ENCODE assay signal across 2 cellular contexts in genomic region chr5:91155238-91155637, GRCh38.
TF ChIP-seq lines count a peak whose summit lies in the region.

No MANE protein-coding gene starts in this region.

TF ChIP-seq in GM23338, 12 proteins besides CTCF, POLR2A, EP300 and RAD21 (continued from another document):
- TF ChIP-seq, protein P1, sequence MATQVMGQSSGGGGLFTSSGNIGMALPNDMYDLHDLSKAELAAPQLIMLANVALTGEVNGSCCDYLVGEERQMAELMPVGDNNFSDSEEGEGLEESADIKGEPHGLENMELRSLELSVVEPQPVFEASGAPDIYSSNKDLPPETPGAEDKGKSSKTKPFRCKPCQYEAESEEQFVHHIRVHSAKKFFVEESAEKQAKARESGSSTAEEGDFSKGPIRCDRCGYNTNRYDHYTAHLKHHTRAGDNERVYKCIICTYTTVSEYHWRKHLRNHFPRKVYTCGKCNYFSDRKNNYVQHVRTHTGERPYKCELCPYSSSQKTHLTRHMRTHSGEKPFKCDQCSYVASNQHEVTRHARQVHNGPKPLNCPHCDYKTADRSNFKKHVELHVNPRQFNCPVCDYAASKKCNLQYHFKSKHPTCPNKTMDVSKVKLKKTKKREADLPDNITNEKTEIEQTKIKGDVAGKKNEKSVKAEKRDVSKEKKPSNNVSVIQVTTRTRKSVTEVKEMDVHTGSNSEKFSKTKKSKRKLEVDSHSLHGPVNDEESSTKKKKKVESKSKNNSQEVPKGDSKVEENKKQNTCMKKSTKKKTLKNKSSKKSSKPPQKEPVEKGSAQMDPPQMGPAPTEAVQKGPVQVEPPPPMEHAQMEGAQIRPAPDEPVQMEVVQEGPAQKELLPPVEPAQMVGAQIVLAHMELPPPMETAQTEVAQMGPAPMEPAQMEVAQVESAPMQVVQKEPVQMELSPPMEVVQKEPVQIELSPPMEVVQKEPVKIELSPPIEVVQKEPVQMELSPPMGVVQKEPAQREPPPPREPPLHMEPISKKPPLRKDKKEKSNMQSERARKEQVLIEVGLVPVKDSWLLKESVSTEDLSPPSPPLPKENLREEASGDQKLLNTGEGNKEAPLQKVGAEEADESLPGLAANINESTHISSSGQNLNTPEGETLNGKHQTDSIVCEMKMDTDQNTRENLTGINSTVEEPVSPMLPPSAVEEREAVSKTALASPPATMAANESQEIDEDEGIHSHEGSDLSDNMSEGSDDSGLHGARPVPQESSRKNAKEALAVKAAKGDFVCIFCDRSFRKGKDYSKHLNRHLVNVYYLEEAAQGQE (IDR thresholded peaks at IDR 0.05; ENCODE audit: unreplicated experiment), result no peak
- TF ChIP-seq STAT1 (IDR thresholded peaks at IDR 0.05; ENCODE audit: unreplicated experiment) (no peak), ZNF331 (CRISPR knock-in tag; IDR thresholded peaks at IDR 0.05; ENCODE audit: low read depth) (no peak), CREB1 (CRISPR knock-in tag; IDR thresholded peaks at IDR 0.05; ENCODE audit: low read depth) (no peak), ZNF114 (CRISPR knock-in tag; IDR thresholded peaks at IDR 0.05) (no peak), EZH2 (IDR thresholded peaks at IDR 0.05; ENCODE audit: low read depth, unreplicated experiment) (no peak), NANOG (IDR thresholded peaks at IDR 0.05; ENCODE audit: borderline replicate concordance) (no peak), ETS1 (IDR thresholded peaks at IDR 0.05) (no peak), EZH2phosphoT487 (IDR thresholded peaks at IDR 0.05; ENCODE audit: unreplicated experiment) (no peak), JUNB (IDR thresholded peaks at IDR 0.05; ENCODE audit: unreplicated experiment) (no peak)
- TF ChIP-seq, protein P2, sequence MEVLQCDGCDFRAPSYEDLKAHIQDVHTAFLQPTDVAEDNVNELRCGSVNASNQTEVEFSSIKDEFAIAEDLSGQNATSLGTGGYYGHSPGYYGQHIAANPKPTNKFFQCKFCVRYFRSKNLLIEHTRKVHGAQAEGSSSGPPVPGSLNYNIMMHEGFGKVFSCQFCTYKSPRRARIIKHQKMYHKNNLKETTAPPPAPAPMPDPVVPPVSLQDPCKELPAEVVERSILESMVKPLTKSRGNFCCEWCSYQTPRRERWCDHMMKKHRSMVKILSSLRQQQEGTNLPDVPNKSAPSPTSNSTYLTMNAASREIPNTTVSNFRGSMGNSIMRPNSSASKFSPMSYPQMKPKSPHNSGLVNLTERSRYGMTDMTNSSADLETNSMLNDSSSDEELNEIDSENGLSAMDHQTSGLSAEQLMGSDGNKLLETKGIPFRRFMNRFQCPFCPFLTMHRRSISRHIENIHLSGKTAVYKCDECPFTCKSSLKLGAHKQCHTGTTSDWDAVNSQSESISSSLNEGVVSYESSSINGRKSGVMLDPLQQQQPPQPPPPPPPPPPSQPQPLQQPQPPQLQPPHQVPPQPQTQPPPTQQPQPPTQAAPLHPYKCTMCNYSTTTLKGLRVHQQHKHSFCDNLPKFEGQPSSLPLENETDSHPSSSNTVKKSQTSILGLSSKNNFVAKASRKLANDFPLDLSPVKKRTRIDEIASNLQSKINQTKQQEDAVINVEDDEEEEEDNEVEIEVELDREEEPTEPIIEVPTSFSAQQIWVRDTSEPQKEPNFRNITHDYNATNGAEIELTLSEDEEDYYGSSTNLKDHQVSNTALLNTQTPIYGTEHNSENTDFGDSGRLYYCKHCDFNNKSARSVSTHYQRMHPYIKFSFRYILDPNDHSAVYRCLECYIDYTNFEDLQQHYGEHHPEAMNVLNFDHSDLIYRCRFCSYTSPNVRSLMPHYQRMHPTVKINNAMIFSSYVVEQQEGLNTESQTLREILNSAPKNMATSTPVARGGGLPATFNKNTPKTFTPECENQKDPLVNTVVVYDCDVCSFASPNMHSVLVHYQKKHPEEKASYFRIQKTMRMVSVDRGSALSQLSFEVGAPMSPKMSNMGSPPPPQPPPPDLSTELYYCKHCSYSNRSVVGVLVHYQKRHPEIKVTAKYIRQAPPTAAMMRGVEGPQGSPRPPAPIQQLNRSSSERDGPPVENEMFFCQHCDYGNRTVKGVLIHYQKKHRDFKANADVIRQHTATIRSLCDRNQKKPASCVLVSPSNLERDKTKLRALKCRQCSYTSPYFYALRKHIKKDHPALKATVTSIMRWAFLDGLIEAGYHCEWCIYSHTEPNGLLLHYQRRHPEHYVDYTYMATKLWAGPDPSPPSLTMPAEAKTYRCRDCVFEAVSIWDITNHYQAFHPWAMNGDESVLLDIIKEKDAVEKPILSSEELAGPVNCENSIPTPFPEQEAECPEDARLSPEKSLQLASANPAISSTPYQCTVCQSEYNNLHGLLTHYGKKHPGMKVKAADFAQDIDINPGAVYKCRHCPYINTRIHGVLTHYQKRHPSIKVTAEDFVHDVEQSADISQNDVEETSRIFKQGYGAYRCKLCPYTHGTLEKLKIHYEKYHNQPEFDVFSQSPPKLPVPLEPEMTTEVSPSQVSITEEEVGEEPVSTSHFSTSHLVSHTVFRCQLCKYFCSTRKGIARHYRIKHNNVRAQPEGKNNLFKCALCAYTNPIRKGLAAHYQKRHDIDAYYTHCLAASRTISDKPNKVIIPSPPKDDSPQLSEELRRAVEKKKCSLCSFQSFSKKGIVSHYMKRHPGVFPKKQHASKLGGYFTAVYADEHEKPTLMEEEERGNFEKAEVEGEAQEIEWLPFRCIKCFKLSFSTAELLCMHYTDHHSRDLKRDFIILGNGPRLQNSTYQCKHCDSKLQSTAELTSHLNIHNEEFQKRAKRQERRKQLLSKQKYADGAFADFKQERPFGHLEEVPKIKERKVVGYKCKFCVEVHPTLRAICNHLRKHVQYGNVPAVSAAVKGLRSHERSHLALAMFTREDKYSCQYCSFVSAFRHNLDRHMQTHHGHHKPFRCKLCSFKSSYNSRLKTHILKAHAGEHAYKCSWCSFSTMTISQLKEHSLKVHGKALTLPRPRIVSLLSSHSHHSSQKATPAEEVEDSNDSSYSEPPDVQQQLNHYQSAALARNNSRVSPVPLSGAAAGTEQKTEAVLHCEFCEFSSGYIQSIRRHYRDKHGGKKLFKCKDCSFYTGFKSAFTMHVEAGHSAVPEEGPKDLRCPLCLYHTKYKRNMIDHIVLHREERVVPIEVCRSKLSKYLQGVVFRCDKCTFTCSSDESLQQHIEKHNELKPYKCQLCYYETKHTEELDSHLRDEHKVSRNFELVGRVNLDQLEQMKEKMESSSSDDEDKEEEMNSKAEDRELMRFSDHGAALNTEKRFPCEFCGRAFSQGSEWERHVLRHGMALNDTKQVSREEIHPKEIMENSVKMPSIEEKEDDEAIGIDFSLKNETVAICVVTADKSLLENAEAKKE (CRISPR knock-in tag; IDR thresholded peaks at IDR 0.05), result no peak

TF ChIP-seq in IMR-90, 13 proteins besides CTCF, POLR2A, EP300 and RAD21 (continued from another document):
- TF ChIP-seq, protein P3, sequence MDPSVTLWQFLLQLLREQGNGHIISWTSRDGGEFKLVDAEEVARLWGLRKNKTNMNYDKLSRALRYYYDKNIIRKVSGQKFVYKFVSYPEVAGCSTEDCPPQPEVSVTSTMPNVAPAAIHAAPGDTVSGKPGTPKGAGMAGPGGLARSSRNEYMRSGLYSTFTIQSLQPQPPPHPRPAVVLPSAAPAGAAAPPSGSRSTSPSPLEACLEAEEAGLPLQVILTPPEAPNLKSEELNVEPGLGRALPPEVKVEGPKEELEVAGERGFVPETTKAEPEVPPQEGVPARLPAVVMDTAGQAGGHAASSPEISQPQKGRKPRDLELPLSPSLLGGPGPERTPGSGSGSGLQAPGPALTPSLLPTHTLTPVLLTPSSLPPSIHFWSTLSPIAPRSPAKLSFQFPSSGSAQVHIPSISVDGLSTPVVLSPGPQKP (IDR thresholded peaks at IDR 0.05; ENCODE audit: borderline replicate concordance, low read depth, low read length), result no peak
- TF ChIP-seq CHD1 (IDR thresholded peaks at IDR 0.05; ENCODE audit: low read depth, low read length) (no peak), MAZ (IDR thresholded peaks at IDR 0.05; ENCODE audit: borderline replicate concordance, low read depth, low read length) (no peak), RCOR1 (IDR thresholded peaks at IDR 0.05; ENCODE audit: insufficient replicate concordance, low read length) (no peak), CEBPB (IDR thresholded peaks at IDR 0.05; ENCODE audit: low read depth, low read length) (no peak), NFE2L2 (IDR thresholded peaks at IDR 0.05; ENCODE audit: low read depth, low read length) (no peak), MAFK (IDR thresholded peaks at IDR 0.05; ENCODE audit: low read depth, low read length) (no peak)
- TF ChIP-seq, protein P4, sequence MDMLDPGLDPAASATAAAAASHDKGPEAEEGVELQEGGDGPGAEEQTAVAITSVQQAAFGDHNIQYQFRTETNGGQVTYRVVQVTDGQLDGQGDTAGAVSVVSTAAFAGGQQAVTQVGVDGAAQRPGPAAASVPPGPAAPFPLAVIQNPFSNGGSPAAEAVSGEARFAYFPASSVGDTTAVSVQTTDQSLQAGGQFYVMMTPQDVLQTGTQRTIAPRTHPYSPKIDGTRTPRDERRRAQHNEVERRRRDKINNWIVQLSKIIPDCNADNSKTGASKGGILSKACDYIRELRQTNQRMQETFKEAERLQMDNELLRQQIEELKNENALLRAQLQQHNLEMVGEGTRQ (IDR thresholded peaks at IDR 0.05; ENCODE audit: low read depth, low read length), result no peak
